In the genomic region with DNA sequence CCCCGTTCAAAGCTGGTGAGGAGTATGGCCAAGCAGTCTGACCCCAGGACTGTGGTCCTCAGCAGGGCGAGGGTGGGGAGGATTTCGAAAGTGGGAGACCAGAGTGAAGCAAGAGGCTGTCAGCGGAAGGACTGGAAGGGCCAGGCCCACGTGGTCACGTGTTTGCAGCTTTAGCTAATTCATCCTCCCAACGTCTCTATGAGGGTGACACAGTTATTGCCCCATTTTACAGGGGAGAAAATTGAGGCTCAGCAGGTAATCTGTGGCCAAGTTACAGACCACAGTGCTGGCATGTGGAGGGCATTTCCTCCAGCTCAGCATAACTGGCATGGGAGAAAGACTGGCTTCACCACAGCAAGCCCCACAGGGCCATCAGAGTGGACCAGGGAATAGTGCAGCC, we compare ENCODE assay signal across 26 cellular contexts.
"Had no signal": no experiment of that assay in that cellular context is flagged by ENCODE, and none has a peak within 500 bp of the region (broad histone marks: within the 10 kb centered on the region; RNA-seq: fewer than 3 reads in every experiment).

No MANE protein-coding gene starts in this region.

- H3K4me1 Mint-ChIP-seq: activated B cell treated with CpG ODN at 0.5 μM for 24 hours; activated naive CD4-positive, alpha-beta T cell treated with anti-CD3 and anti-CD28 coated beads, Interleukin-2, amount 50 U/mL, for 24 hours; activated naive CD8-positive, alpha-beta T cell treated with anti-CD3 and anti-CD28 coated beads, Interleukin-2, amount 50 U/mL, for 24 hours had no signal

- H3K9me3 ChIP-seq: psoas muscle, suprapubic skin, tibial artery had no signal

- H3K9me3 Mint-ChIP-seq: activated T-helper 2 cell treated with anti-CD3 and anti-CD28 coated beads, Interferon-gamma antibody, Interleukin-2, Interleukin-4, amounts not matched to agents 10 μg/mL and 5 μg/mL and 100 μg/mL, durations not matched to agents 14 hours and 24 hours and 36 hours had no signal

- H3K27ac Mint-ChIP-seq: activated B cell treated with CpG ODN at 0.5 μM for 24 hours; activated CD8-positive, alpha-beta T cell treated with anti-CD3 and anti-CD28 coated beads for 36 hours; activated naive CD4-positive, alpha-beta T cell treated with anti-CD3 and anti-CD28 coated beads, Interleukin-2, amount 50 U/mL, for 24 hours; activated naive CD8-positive, alpha-beta T cell treated with anti-CD3 and anti-CD28 coated beads, Interleukin-2, amount 50 U/mL, for 24 hours; activated T-helper 2 cell treated with anti-CD3 and anti-CD28 coated beads, Interferon-gamma antibody, Interleukin-2, Interleukin-4, amounts not matched to agents 10 μg/mL and 5 μg/mL and 100 μg/mL, durations not matched to agents 14 hours and 24 hours and 36 hours; effector memory CD8-positive, alpha-beta T cell; nephron progenitor cell had no signal

- H2AFZ ChIP-seq: hepatocyte, parathyroid adenoma had no signal

- H3K9ac ChIP-seq: parathyroid adenoma had no signal

- H3K4me3 ChIP-seq: gastrocnemius medialis, hepatocyte, psoas muscle, smooth muscle cell, suprapubic skin, tibial artery had no signal

- H3K36me3 ChIP-seq: gastrocnemius medialis, suprapubic skin, tibial artery had no signal

- DNase-seq: activated B cell treated with CpG ODN at 0.5 μM for 24 hours; activated CD4-positive, alpha-beta T cell treated with anti-CD3 and anti-CD28 coated beads, Interleukin-2, amount 50 U/mL, for 1 hour; activated CD8-positive, alpha-beta T cell treated with anti-CD3 and anti-CD28 coated beads for 36 hours; activated naive CD8-positive, alpha-beta T cell treated with anti-CD3 and anti-CD28 coated beads, Interleukin-2, amount 50 U/mL, for 24 hours; activated T-cell treated with anti-CD3 and anti-CD28 coated beads, Interleukin-2, amount 50 U/mL, for 48 hours; amygdala; caudate nucleus; cortex of kidney; effector memory CD8-positive, alpha-beta T cell; erythroblast; gastrocnemius medialis; glutamatergic neuron; islet precursor cell; left ventricle myocardium superior; nephron progenitor cell; occipital lobe; psoas muscle; stimulated activated CD4-positive, alpha-beta T cell treated with anti-CD3 and anti-CD28 coated beads, Interleukin-2, amount 100 ng/mL, for 24 hours; stimulated activated naive CD4-positive, alpha-beta T cell; tibial artery had no signal

- H3K4me1 ChIP-seq: gastrocnemius medialis, parathyroid adenoma, suprapubic skin had no signal

- ATAC-seq: activated CD8-positive, alpha-beta T cell treated with anti-CD3 and anti-CD28 coated beads for 36 hours; activated naive CD8-positive, alpha-beta T cell treated with anti-CD3 and anti-CD28 coated beads, Interleukin-2, amount 50 U/mL, for 24 hours; effector memory CD8-positive, alpha-beta T cell; gastrocnemius medialis; left ventricle myocardium superior; psoas muscle had no signal

- H3K4me2 ChIP-seq: hepatocyte, smooth muscle cell had no signal

- H3K27ac ChIP-seq: gastrocnemius medialis, hepatocyte, parathyroid adenoma, psoas muscle, suprapubic skin, tibial artery had no signal

- H3K79me2 ChIP-seq: hepatocyte, parathyroid adenoma had no signal

- H3K27me3 ChIP-seq: gastrocnemius medialis, hepatocyte, tibial artery had no signal

- H3K4me3 Mint-ChIP-seq: activated B cell treated with CpG ODN at 0.5 μM for 24 hours; activated CD8-positive, alpha-beta T cell treated with anti-CD3 and anti-CD28 coated beads for 36 hours; activated naive CD4-positive, alpha-beta T cell treated with anti-CD3 and anti-CD28 coated beads, Interleukin-2, amount 50 U/mL, for 24 hours; activated naive CD8-positive, alpha-beta T cell treated with anti-CD3 and anti-CD28 coated beads, Interleukin-2, amount 50 U/mL, for 24 hours; effector memory CD8-positive, alpha-beta T cell; nephron progenitor cell had no signal
